ENCODE assay signal across 8 cellular contexts in the genomic region with DNA sequence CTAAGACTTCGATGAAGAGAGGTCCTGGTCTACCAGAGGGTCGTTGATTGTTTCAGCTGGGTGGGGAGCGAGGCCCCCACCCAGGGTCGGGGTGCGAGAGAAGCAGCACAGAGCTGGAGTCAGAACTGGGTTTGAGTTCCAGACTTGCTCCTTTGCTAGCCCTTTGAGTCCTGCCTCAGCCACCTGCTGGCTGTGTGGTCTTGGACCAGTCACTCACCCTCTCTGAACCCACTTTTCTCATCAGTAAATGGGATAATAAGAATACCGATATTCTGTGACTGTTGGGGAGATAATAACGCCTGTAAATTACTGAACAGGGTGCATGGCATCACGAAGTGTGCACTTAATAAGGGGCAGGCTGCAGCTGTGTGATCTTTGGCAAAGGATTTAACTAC. TPM values are rescaled to one million over a fixed set of nuclear protein-coding genes. Genes with fewer than 3 reads are reported as not detected.
DNase-seq lines count a peak whose midpoint lies in the region; ATAC-seq and TF ChIP-seq lines count a peak whose summit lies in the region.

No MANE protein-coding gene starts in this region.

- CTCF ChIA-PET in CD8-positive, alpha-beta T cell (lab: Charles Lee), result interaction anchor here (0.6 to 8.0 kb wide), 7 partner anchors 9 to 131 kb away, joined by 3 to 67 read pairs (median 7); partner anchors contain the start of gene TAF15

- TF ChIP-seq POLR2A in Peyer's patch (IDR thresholded peaks at IDR 0.05), result no peak
- TF ChIP-seq POLR2A in ovary (IDR thresholded peaks at IDR 0.05), result no peak

- intact Hi-C loops in CD8-positive, alpha-beta T cell (cut with DNase I, micrococcal nuclease), result no loop called here
- intact Hi-C loops in ovary (cut with DNase I), result no loop called here

- no peak for DNase-seq in CD8-positive, alpha-beta T cell
- DNase-seq in Peyer's patch (no peak), ovary (no peak), NCI-H748 treated with DMSO at 0.1 percent for 48 hours (lab: John Stamatoyannopoulos, UW) (no peak), GM19240 (ENCODE audit: insufficient read length, low spot score) (no peak), SKM-1 treated with dmso at 0.1 percent for 144 hours (lab: John Stamatoyannopoulos, UW; ENCODE audit: unreplicated experiment) (no peak), hippocampal formation (lab: John Stamatoyannopoulos, UW) (no peak)

- H3K27ac ChIP-seq in CD8-positive, alpha-beta T cell (ENCODE audit: low read depth, low read length), result no peak overlapping the region
- H3K27ac ChIP-seq in Peyer's patch (peak overlapping the region; percentile 25 to 88 (median 66)), esophagus (ENCODE audit: low read depth in 2 of 2, low read length in 1 of 2) (peak overlapping the region; percentile 57 to 62), ovary (no peak overlapping the region)

- H3K4me1 ChIP-seq in CD8-positive, alpha-beta T cell (ENCODE audit: insufficient read depth, low read length), result peaks cover 24% of the 10 kb centered on the region
- H3K4me1 ChIP-seq in Peyer's patch, result peaks cover 0 to 17% (median 4%) of the 10 kb centered on the region in 4 donors
- peaks cover 3 to 11% of the 10 kb centered on the region in 2 donors for H3K4me1 ChIP-seq in esophagus (ENCODE audit: control insufficient read depth in 2 of 2, insufficient read depth in 2 of 2, low read length in 1 of 2)
- peaks cover 5% of the 10 kb centered on the region for H3K4me1 ChIP-seq in ovary (ENCODE audit: insufficient read depth)

- TF ChIP-seq CTCF in CD8-positive, alpha-beta T cell (IDR thresholded peaks at IDR 0.05), result no peak
- TF ChIP-seq CTCF in Peyer's patch (IDR thresholded peaks at IDR 0.05), result peak in 1 of 6 experiments; percentile 9
- TF ChIP-seq CTCF in ovary (IDR thresholded peaks at IDR 0.05), result no peak

- peaks cover 25% of the 10 kb centered on the region for H3K27me3 Mint-ChIP-seq in CD8-positive, alpha-beta T cell (ENCODE audit: low read depth)

- POLR2A ChIA-PET in CD8-positive, alpha-beta T cell (lab: Charles Lee), result interaction anchor here (1.2 to 1.8 kb wide), 2 partner anchors 13 to 32 kb away, joined by 4 to 5 read pairs; partner anchors contain the start of gene TAF15

- no peaks in the 10 kb centered on the region for H3K36me3 ChIP-seq in CD8-positive, alpha-beta T cell (ENCODE audit: insufficient read depth, low read length)
- H3K36me3 ChIP-seq in Peyer's patch (no peaks in the 10 kb centered on the region), esophagus (ENCODE audit: control insufficient read depth in 2 of 2, insufficient read depth in 2 of 2, low read length in 1 of 2) (no peaks in the 10 kb centered on the region), ovary (no peaks in the 10 kb centered on the region)

- no peak for TF ChIP-seq EP300 in ovary (IDR thresholded peaks at IDR 0.05)

- no peaks in the 10 kb centered on the region for H3K9me3 ChIP-seq in CD8-positive, alpha-beta T cell (ENCODE audit: low read length)
- H3K9me3 ChIP-seq in Peyer's patch (no peaks in the 10 kb centered on the region), esophagus (ENCODE audit: control insufficient read depth in 2 of 2, insufficient read depth in 1 of 2, low read depth in 1 of 2, low read length in 1 of 2) (no peaks in the 10 kb centered on the region), ovary (peaks cover 0 to 6% of the 10 kb centered on the region in 2 donors)

- peaks cover 4% of the 10 kb centered on the region for H3K27me3 ChIP-seq in CD8-positive, alpha-beta T cell (ENCODE audit: insufficient read depth, low read length)
- H3K27me3 ChIP-seq in Peyer's patch (no peaks in the 10 kb centered on the region), esophagus (ENCODE audit: control insufficient read depth in 1 of 2, insufficient read depth in 2 of 2, low read length in 2 of 2) (no peaks in the 10 kb centered on the region), ovary (no peaks in the 10 kb centered on the region)

- peaks cover 42% of the 10 kb centered on the region for H3K4me1 Mint-ChIP-seq in CD8-positive, alpha-beta T cell (ENCODE audit: low read depth)

- WGBS in esophagus, 2 donors, result 31 to 34% methylated on average over 8 of the region's 8 CpGs
- WGBS in ovary, 3 donors, result 34 to 39% (median 36%) methylated on average over 8 of the region's 8 CpGs

- H3K9me3 Mint-ChIP-seq in CD8-positive, alpha-beta T cell, result no peaks in the 10 kb centered on the region

- H3K4me3 Mint-ChIP-seq in CD8-positive, alpha-beta T cell, result peak overlapping the region; percentile 81

- H3K4me3 ChIP-seq in CD8-positive, alpha-beta T cell (ENCODE audit: low read depth, low read length), result peak overlapping the region; percentile 55
- H3K4me3 ChIP-seq in Peyer's patch (peak overlapping the region; percentile 59 to 96 (median 76)), esophagus (ENCODE audit: low read depth in 1 of 2, low read length in 2 of 2) (peak overlapping the region; percentile 64 to 65), ovary (peak overlapping the region; percentile 58)

- H3K36me3 Mint-ChIP-seq in CD8-positive, alpha-beta T cell, result no peaks in the 10 kb centered on the region

- no peak for ATAC-seq in CD8-positive, alpha-beta T cell

- no peak overlapping the region for H3K27ac Mint-ChIP-seq in CD8-positive, alpha-beta T cell

RNA-seq across cellular contexts. Expression of gene MMP28, which starts 0.4 kb away (rescaled TPM):
- 1 to 10 TPM; 5.4 to 6.5 TPM for total RNA-seq in CD8-positive, alpha-beta T cell
- total RNA-seq in Peyer's patch, result 10 to 100 TPM in 3 of 4 donors, 1 to 10 TPM in 1; 3.3 to 85.3 (median 56.7) TPM
- 10 to 100 TPM; 14.8 to 21.7 TPM for polyA plus RNA-seq in esophagus
- 10 to 100 TPM in 1 of 7 donors, 1 to 10 TPM in 4, under 1 TPM in 2; 0.25 to 33.3 (median 3.3) TPM for total RNA-seq in ovary
- 1 to 10 TPM; 5.9 to 7.1 TPM for polyA plus RNA-seq in ovary

RNA-seq across cellular contexts. Expression of gene TAF15, which starts 13.4 kb away (rescaled TPM):
- total RNA-seq in CD8-positive, alpha-beta T cell, result 100 to 1,000 TPM; 118 to 121 TPM
- 100 to 1,000 TPM in 1 of 4 donors, 10 to 100 TPM in 3; 51.1 to 119 (median 90.1) TPM for total RNA-seq in Peyer's patch
- polyA plus RNA-seq in esophagus, result 100 to 1,000 TPM in 1 of 2 donors, 10 to 100 TPM in 1; 89.5 to 110 TPM
- total RNA-seq in ovary, result 100 to 1,000 TPM in 5 of 7 donors, 10 to 100 TPM in 2; 30.2 to 162 (median 126) TPM
- polyA plus RNA-seq in ovary, result 100 to 1,000 TPM in 1 of 2 donors, 10 to 100 TPM in 1; 88.9 to 223 TPM

RNA-seq across cellular contexts. Expression of gene C17orf50, which starts 35.2 kb away (rescaled TPM):
- not detected for total RNA-seq in CD8-positive, alpha-beta T cell
- total RNA-seq in Peyer's patch (not detected), ovary (not detected)
- polyA plus RNA-seq in esophagus (under 1 TPM in 1 of 2 donors, not detected in 1; 0.14 TPM), ovary (not detected)

RNA-seq across cellular contexts. Expression of gene GAS2L2, which starts 42.8 kb away (rescaled TPM):
- total RNA-seq in CD8-positive, alpha-beta T cell, result under 1 TPM; 0.17 to 0.27 TPM
- total RNA-seq in Peyer's patch (not detected), ovary (1 to 10 TPM in 2 of 7 donors, under 1 TPM in 3, not detected in 2; 0.37 to 9.0 (median 0.62) TPM)
- polyA plus RNA-seq in esophagus (under 1 TPM; 0.01 to 0.08 TPM), ovary (under 1 TPM in 1 of 2 donors, not detected in 1; 0.02 TPM)

Comparison
In these comparisons a context has a peak if more than half of its experiments do, and no peak if none do; other contexts are left out.
1. H3K27ac ChIP-seq: peak in Peyer's patch (4 of 4) and esophagus (2 of 2); none in CD8-positive, alpha-beta T cell (single experiment) and ovary (0 of 2).
2. Peak in every context shown above with its lines, with median percentiles within 50 percentile points of each other: H3K4me3 ChIP-seq.